ENCODE assay signal across 8 cellular contexts in the genomic region with DNA sequence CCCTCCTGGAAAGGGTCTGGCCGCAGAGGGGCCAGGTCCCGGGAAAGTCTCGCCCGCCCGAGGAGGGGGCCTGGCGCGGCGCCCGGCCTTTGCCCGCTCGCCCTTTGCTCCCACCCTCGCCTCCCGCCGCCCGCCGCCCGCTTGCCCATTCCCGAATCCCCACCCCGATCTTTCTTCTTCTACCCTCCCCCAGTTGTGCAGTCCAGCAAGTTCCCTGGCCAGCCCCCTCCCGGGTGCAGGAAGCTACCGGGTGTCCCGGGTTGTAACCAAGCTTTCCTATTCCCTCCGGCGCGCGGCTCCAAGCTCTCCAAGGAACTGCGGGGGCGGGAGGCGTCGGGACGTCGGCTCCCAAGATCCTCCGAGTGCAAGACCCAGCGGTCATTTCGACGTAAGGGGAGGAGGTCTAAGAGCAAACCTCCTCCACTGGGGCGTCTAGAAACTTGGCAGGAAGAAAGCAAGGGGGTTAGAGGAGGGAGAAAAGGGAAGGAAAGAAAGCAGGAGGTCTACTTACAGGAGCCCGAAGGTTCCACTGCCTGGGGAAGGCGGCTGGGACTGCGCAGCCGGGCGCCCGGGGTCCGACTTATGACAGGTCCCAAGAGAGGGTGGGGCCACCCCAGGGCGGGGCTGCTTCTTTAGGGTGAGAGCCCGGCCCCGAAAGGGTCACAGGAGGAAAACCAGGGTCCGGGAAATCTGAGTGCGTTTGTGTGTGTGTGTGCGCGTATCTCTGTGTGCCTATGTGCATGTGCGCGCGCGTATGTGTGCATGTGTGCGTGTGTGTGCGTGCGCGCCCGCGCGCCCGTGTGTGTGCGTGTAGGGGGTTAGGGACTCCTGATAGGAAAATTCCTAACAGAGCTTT. TPM values are rescaled to one million over a fixed set of nuclear protein-coding genes. Genes with fewer than 3 reads are reported as not detected.
DNase-seq lines count a peak whose midpoint lies in the region; ATAC-seq and TF ChIP-seq lines count a peak whose summit lies in the region.

A gene (minus strand): TSS at position 556 of the 856 bp plus-strand sequence. CDS start 2,225 bp downstream, outside the sequence.

- TF ChIP-seq POLR2A in suprapubic skin (IDR thresholded peaks at IDR 0.05): no peak

- H3K9me3 ChIP-seq in fibroblast of lung (ENCODE audit: control insufficient read depth, insufficient read depth, low read depth, low read length) (no peaks in the 10 kb centered on the region), suprapubic skin (no peaks in the 10 kb centered on the region)

- TF ChIP-seq CTCF in fibroblast of lung (conservative IDR thresholded peaks at IDR 0.05 in 1 of 2, IDR thresholded peaks at IDR 0.05 in 1 of 2; ENCODE audit: low read depth in 1 of 2, low read length in 2 of 2) (no peak), suprapubic skin (IDR thresholded peaks at IDR 0.05) (no peak)

- peak within 1 kb of the TSS; percentile 92 for H3K4me2 ChIP-seq in fibroblast of lung (ENCODE audit: extremely low read depth, insufficient read depth, low read length)

- peak; percentile 37 for ATAC-seq in GM19043 (IDR thresholded peaks at IDR 0.05; ENCODE audit: low read depth, unreplicated experiment)
- ATAC-seq in GM21825 (IDR thresholded peaks at IDR 0.05; ENCODE audit: unreplicated experiment): no peak

- H3K36me3 ChIP-seq in fibroblast of lung (ENCODE audit: control insufficient read depth, insufficient read depth, low read length) (peaks cover 4% of the 10 kb centered on the region), suprapubic skin (peaks cover 28% of the 10 kb centered on the region)

- H3K4me1 ChIP-seq in fibroblast of lung (ENCODE audit: control insufficient read depth, extremely low read depth, insufficient read depth, low read length) (peaks cover 2% of the 10 kb centered on the region), suprapubic skin (peaks cover 18% of the 10 kb centered on the region)

- H3K27ac ChIP-seq in fibroblast of lung (ENCODE audit: insufficient read depth, low read length) (peak within 1 kb of the TSS; percentile 81), suprapubic skin (peak within 1 kb of the TSS; percentile 90)

- no peaks in the 10 kb centered on the region for H4K20me1 ChIP-seq in fibroblast of lung (ENCODE audit: control insufficient read depth, extremely low read depth, insufficient read depth, low read length)

- peak within 1 kb of the TSS; percentile 74 to 80 (median 77) for H3K4me3 ChIP-seq in fibroblast of lung (replicated peaks in 1 of 4; ENCODE audit: control extremely low read depth in 1 of 4, insufficient read depth in 1 of 4, low read depth in 3 of 4, low read length in 4 of 4)
- H3K4me3 ChIP-seq in suprapubic skin: peak within 1 kb of the TSS; percentile 78

- TF ChIP-seq EP300 in suprapubic skin (IDR thresholded peaks at IDR 0.05): no peak

- H3K27me3 ChIP-seq in fibroblast of lung (ENCODE audit: control insufficient read depth, insufficient read depth, low read length) (no peaks in the 10 kb centered on the region), suprapubic skin (no peaks in the 10 kb centered on the region)

- DNase-seq in AG08395 (ENCODE audit: low spot score): peak; percentile 89
- peak; percentile 77 for DNase-seq in NCI-H2227 (lab: John Stamatoyannopoulos, UW; ENCODE audit: unreplicated experiment)
- DNase-seq in activated T-cell treated with anti-CD3 and anti-CD28 coated beads, Interleukin-2, amount 50 U/mL, for 48 hours: peak; percentile 49 to 54
- DNase-seq in fibroblast of lung (ENCODE audit: low read depth in 2 of 2): peak; percentile 87 to 93
- DNase-seq in mucosa of gallbladder (ENCODE audit: low spot score): peak; percentile 79
- DNase-seq in suprapubic skin (ENCODE audit: low spot score in 2 of 2): peak; percentile 88 to 93

- under 1% methylated on average over 59 of the region's 64 CpGs for WGBS in suprapubic skin

- H3K9ac ChIP-seq in fibroblast of lung (ENCODE audit: insufficient read depth, low read length): peak within 1 kb of the TSS; percentile 77

- peaks cover 9% of the 10 kb centered on the region for H3K79me2 ChIP-seq in fibroblast of lung (ENCODE audit: control insufficient read depth, insufficient read depth, low read length)

- peak within 1 kb of the TSS; percentile 82 for H2AFZ ChIP-seq in fibroblast of lung (ENCODE audit: low read length)

RNA-seq across cellular contexts. Expression of the gene that starts here (rescaled TPM):
- total RNA-seq in fibroblast of lung: 74.2 and 126 TPM in 2 replicates
- 137 and 191 TPM in 2 replicates for polyA plus RNA-seq in fibroblast of lung
- 97.3 and 130 TPM in 2 replicates for polyA plus RNA-seq in fibroblast of lung (2012)
- 11.2 and 16.9 TPM in 2 replicates for polyA minus RNA-seq in fibroblast of lung (ENCODE audit: low replicate concordance)
- total RNA-seq in mucosa of gallbladder: 276 TPM
- 10 to 100 TPM; 18.6 to 51.4 (median 42.4) TPM for total RNA-seq in suprapubic skin
